ENCODE assay signal across 9 cellular contexts in the genomic region with DNA sequence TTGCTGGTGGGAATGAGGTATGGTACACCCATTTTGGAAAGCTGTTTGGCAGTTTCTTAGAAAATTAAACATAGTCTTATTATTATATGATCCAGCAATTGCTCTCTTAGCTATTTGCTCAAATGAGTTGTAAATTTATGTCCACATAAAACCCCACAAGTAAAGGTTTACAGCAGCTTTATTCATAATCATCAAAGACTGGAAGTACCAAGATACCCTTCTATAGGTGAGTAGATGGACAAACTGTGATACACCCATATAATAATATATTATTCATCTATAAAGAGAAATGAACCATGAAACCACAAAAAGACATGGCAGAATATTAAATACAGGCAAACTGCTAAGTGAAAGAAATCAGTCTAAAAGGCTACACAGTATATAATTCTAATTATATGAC.
"Had no signal": no experiment of that assay in that cellular context is flagged by ENCODE, and none has a peak within 500 bp of the region (broad histone marks: within the 10 kb centered on the region; RNA-seq: fewer than 3 reads in every experiment).

No MANE protein-coding gene starts in this region.

- H3K27ac ChIP-seq: GM23248 had no signal

- H2AFZ ChIP-seq: GM23248, GM23338 had no signal

- H3K4me1 ChIP-seq: HAP-1 had no signal

- H3K4me3 ChIP-seq: GM23248, GM23338, HAP-1 had no signal

- H3K36me3 ChIP-seq: HAP-1 had no signal

- DNase-seq: GM23248, GOT3, H7, H9, HCEC 1CT, HFFc6 had no signal

- H3K4me2 ChIP-seq: GM23338 had no signal

- H3K27ac Mint-ChIP-seq: GM23338, H9, HFFc6 had no signal

- H3K9ac ChIP-seq: GM23248 had no signal

- H3K9me3 ChIP-seq: HAP-1 had no signal

- H3K4me3 Mint-ChIP-seq: GM23338, H9, HFFc6 had no signal

- H3K9me3 Mint-ChIP-seq: GM23338, HFFc6 had no signal

- ATAC-seq: GM23338, HCT116 had no signal
